Comparison of ENCODE assay signal across 1 cellular context in genomic region chr7:116671681-116672595, GRCh38.
TF ChIP-seq lines count a peak whose summit lies in the region.

MET (plus strand) TSS chr7:116672196; CDS start chr7:116699085, 26,889 bp downstream.

TF ChIP-seq in K562, 482 proteins besides CTCF, POLR2A, EP300 and RAD21 (continued from another document):
- TF ChIP-seq USF2 (CRISPR knock-in tag; IDR thresholded peaks at IDR 0.05) (peak; percentile 24; the same call in 1 of the 2 replicates), TFAM (CRISPR knock-in tag; conservative IDR thresholded peaks at IDR 0.05) (no peak), DEAF1 (CRISPR knock-in tag; IDR thresholded peaks at IDR 0.05) (peak; percentile 82), KLF13 (tag; IDR thresholded peaks at IDR 0.05; ENCODE audit: borderline replicate concordance, low read depth) (peak; percentile 72; the same call in 1 of the 2 replicates), CTBP1 (IDR thresholded peaks at IDR 0.05; ENCODE audit: borderline replicate concordance) (0 out of 2 replicates have a peak, but pooled peaks have one; percentile 9)
